ENCODE assay signal across 12 cellular contexts in genomic region chr22:27754247-27754887, GRCh38. TPM values are rescaled to one million over a fixed set of nuclear protein-coding genes. Genes with fewer than 3 reads are reported as not detected.
DNase-seq lines count a peak whose midpoint lies in the region; ATAC-seq and TF ChIP-seq lines count a peak whose summit lies in the region.
"Had no signal": no experiment of that assay in that cellular context is flagged by ENCODE, and none has a peak within 500 bp of the region (broad histone marks: within the 10 kb centered on the region; RNA-seq: fewer than 3 reads in every experiment).

No MANE protein-coding gene starts in this region.

- H3K27ac ChIP-seq in SJCRH30: peak overlapping the region; percentile 35
- peak overlapping the region in 3 of 4 donors; percentile 79 to 86 (median 81) for H3K27ac ChIP-seq in gastroesophageal sphincter

- H3K4me1 ChIP-seq in SJCRH30 (peaks cover 25% of the 10 kb centered on the region), gastroesophageal sphincter (peaks cover 0 to 82% (median 33%) of the 10 kb centered on the region in 3 donors)

- peaks cover 31% of the 10 kb centered on the region for H3K36me3 ChIP-seq in SJCRH30
- no peaks in the 10 kb centered on the region for H3K36me3 ChIP-seq in gastroesophageal sphincter

- TF ChIP-seq CTCF in gastroesophageal sphincter (IDR thresholded peaks at IDR 0.05) (no peak), foreskin fibroblast (IDR thresholded peaks at IDR 0.05; ENCODE audit: low read depth, low read length) (no peak)

- no peak for TF ChIP-seq EP300 in gastroesophageal sphincter (IDR thresholded peaks at IDR 0.05)

- peaks cover 3 to 5% of the 10 kb centered on the region in 2 donors for H3K27me3 Mint-ChIP-seq in stimulated activated naive B cell treated with anti-CD40 and anti-IgM and Interleukin-4, amounts not matched to agents 10 μg/mL and 1 μg/mL and 100 μg/mL, for 72 hours

- peak overlapping the region; percentile 38 for H3K27ac Mint-ChIP-seq in stimulated activated naive B cell treated with anti-CD40 and anti-IgM and Interleukin-4, amounts not matched to agents 10 μg/mL and 1 μg/mL and 100 μg/mL, for 72 hours
- H3K27ac Mint-ChIP-seq: activated naive CD4-positive, alpha-beta T cell treated with anti-CD3 and anti-CD28 coated beads, Interleukin-2, amount 50 U/mL, for 24 hours; effector memory CD8-positive, alpha-beta T cell; T-helper 1 cell treated with Interleukin-12 subunit alpha and Interleukin-12 subunit beta and Interleukin-4 antibody, amounts not matched to agents 30 μg/mL and 1 μg/mL, for 36 hours had no signal

- H3K4me1 Mint-ChIP-seq in stimulated activated naive B cell treated with anti-CD40 and anti-IgM and Interleukin-4, amounts not matched to agents 10 μg/mL and 1 μg/mL and 100 μg/mL, for 72 hours: no peaks in the 10 kb centered on the region
- H3K4me1 Mint-ChIP-seq: activated naive CD4-positive, alpha-beta T cell treated with anti-CD3 and anti-CD28 coated beads, Interleukin-2, amount 50 U/mL, for 24 hours had no signal

- no peak for ATAC-seq in gastroesophageal sphincter
- no peak for ATAC-seq in stimulated activated naive B cell treated with anti-CD40 and anti-IgM and Interleukin-4, amounts not matched to agents 10 μg/mL and 1 μg/mL and 100 μg/mL, for 72 hours (replicated peaks)
- no peak for ATAC-seq in activated CD4-positive, CD25-positive, alpha-beta regulatory T cell treated with anti-CD3 and anti-CD28 coated beads, Interleukin-2, amount 50 U/mL, for 24 hours
- ATAC-seq: effector memory CD8-positive, alpha-beta T cell had no signal

- H3K27me3 ChIP-seq in SJCRH30: no peaks in the 10 kb centered on the region
- H3K27me3 ChIP-seq in gastroesophageal sphincter: no peaks in the 10 kb centered on the region

- no peak overlapping the region for H3K4me3 Mint-ChIP-seq in stimulated activated naive B cell treated with anti-CD40 and anti-IgM and Interleukin-4, amounts not matched to agents 10 μg/mL and 1 μg/mL and 100 μg/mL, for 72 hours
- H3K4me3 Mint-ChIP-seq: activated naive CD4-positive, alpha-beta T cell treated with anti-CD3 and anti-CD28 coated beads, Interleukin-2, amount 50 U/mL, for 24 hours; effector memory CD8-positive, alpha-beta T cell; T-helper 1 cell treated with Interleukin-12 subunit alpha and Interleukin-12 subunit beta and Interleukin-4 antibody, amounts not matched to agents 30 μg/mL and 1 μg/mL, for 36 hours had no signal

- no peaks in the 10 kb centered on the region for H3K9me3 Mint-ChIP-seq in stimulated activated naive B cell treated with anti-CD40 and anti-IgM and Interleukin-4, amounts not matched to agents 10 μg/mL and 1 μg/mL and 100 μg/mL, for 72 hours
- H3K9me3 Mint-ChIP-seq: activated naive CD4-positive, alpha-beta T cell treated with anti-CD3 and anti-CD28 coated beads, Interleukin-2, amount 50 U/mL, for 24 hours; effector memory CD8-positive, alpha-beta T cell; T-helper 1 cell treated with Interleukin-12 subunit alpha and Interleukin-12 subunit beta and Interleukin-4 antibody, amounts not matched to agents 30 μg/mL and 1 μg/mL, for 36 hours had no signal

- 46 to 65% methylated on average over 3 to 6 of the region's 19 CpGs for WGBS in gastroesophageal sphincter (ENCODE audit: low coverage in 1 of 2), 2 donors

- no peak for TF ChIP-seq POLR2A in gastroesophageal sphincter (IDR thresholded peaks at IDR 0.05)

- H3K9me3 ChIP-seq in SJCRH30 (replicated peaks): no peaks in the 10 kb centered on the region
- H3K9me3 ChIP-seq in gastroesophageal sphincter: no peaks in the 10 kb centered on the region

- peak; percentile 18 for DNase-seq in NCI-H1092 (lab: John Stamatoyannopoulos, UW)
- DNase-seq in SJCRH30: peak; percentile 75 to 80
- DNase-seq in stimulated activated naive B cell treated with anti-CD40 and anti-IgM and Interleukin-4, amounts not matched to agents 10 μg/mL and 1 μg/mL and 100 μg/mL, for 72 hours: no peak
- no peak for DNase-seq in NCI-H2029 (lab: John Stamatoyannopoulos, UW)
- DNase-seq in foreskin fibroblast: no peak
- DNase-seq: activated CD8-positive, alpha-beta memory T cell treated with anti-CD3 and anti-CD28 coated beads for 24 hours; effector memory CD8-positive, alpha-beta T cell; stimulated activated CD8-positive, alpha-beta memory T cell treated with anti-CD3 and anti-CD28 coated beads, Interleukin-4, amount 100 ng/mL, for 48 hours had no signal

- H3K4me3 ChIP-seq in SJCRH30 (no peak overlapping the region), gastroesophageal sphincter (no peak overlapping the region), foreskin fibroblast (ENCODE audit: low read depth in 1 of 2, low read length in 2 of 2) (no peak overlapping the region)

- H3K36me3 Mint-ChIP-seq in stimulated activated naive B cell treated with anti-CD40 and anti-IgM and Interleukin-4, amounts not matched to agents 10 μg/mL and 1 μg/mL and 100 μg/mL, for 72 hours: no peaks in the 10 kb centered on the region
- H3K36me3 Mint-ChIP-seq: activated naive CD4-positive, alpha-beta T cell treated with anti-CD3 and anti-CD28 coated beads, Interleukin-2, amount 50 U/mL, for 24 hours had no signal

RNA-seq across cellular contexts. Expression of gene MN1, which starts 47.2 kb away (rescaled TPM):
- total RNA-seq in SJCRH30 (2014; rRNA removed; shearing (Covaris generic)): 36.1 and 36.6 TPM in 2 replicates
- total RNA-seq in gastroesophageal sphincter: 10 to 100 TPM; 13.4 to 52.8 (median 28.5) TPM

Comparison
In these comparisons a context has a peak if more than half of its experiments do, and no peak if none do; other contexts are left out.
1. DNase-seq: peak in NCI-H1092 (single experiment) and SJCRH30 (2 of 2); none in stimulated activated naive B cell treated with anti-CD40 and anti-IgM and Interleukin-4, amounts not matched to agents 10 μg/mL and 1 μg/mL and 100 μg/mL, for 72 hours (single experiment), NCI-H2029 (single experiment) and foreskin fibroblast (0 of 2).